Comparison of ENCODE assay signal across 22 cellular contexts in the genomic region with DNA sequence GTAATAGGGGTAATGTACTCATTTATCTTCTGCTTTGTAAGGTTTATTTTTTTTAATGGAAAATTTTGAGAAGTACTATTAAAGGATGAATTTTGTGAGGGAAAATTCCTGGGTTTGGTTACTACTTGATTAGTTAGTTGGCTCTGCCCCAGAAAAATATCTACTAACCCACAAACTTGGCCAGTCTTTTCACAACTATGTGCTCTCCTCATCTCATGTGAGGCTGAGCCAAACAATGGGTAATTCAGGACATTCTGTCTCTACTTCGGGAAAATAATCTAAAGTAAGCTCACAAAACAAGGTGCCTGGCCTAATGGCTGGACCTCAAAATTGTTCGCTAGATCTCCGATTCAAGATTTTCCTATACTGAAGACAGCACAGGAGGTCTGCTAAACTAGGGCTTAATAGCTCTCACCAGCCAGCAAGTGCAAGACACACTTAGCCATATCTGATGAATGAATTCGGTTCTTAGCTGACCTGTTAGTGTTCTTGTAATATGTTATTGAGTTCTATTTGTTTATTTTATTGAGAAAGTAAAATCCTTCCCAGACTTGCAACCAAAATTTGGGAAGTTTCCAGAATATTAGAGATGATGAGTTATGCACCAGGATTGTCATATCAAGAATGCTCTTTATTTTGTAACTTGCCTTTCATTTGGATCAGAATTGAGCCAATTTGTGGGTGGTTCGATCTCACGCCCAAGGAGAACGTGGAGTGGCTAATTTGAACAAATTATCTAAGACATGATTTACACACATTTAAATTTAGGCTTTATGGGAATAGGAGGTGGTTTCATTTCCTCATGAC. TPM values are rescaled to one million over a fixed set of nuclear protein-coding genes. Genes with fewer than 3 reads are reported as not detected.
DNase-seq lines count a peak whose midpoint lies in the region; ATAC-seq and TF ChIP-seq lines count a peak whose summit lies in the region.
"Had no signal": no experiment of that assay in that cellular context is flagged by ENCODE, and none has a peak within 500 bp of the region (broad histone marks: within the 10 kb centered on the region; RNA-seq: fewer than 3 reads in every experiment).

No MANE protein-coding gene starts in this region.

- POLR2A ChIA-PET in BJ (lab: Charles Lee) = no interaction called here

- ATAC-seq in sciatic nerve = peak; percentile 84
- no peak for ATAC-seq in GM21825 (IDR thresholded peaks at IDR 0.05; ENCODE audit: unreplicated experiment)
- ATAC-seq in HG02840 (IDR thresholded peaks at IDR 0.05; ENCODE audit: low FRiP score, unreplicated experiment) = no peak
- ATAC-seq: esophagus mucosa, Panc1 had no signal

- H3K36me3 ChIP-seq in BJ (ENCODE audit: control insufficient read depth, insufficient read depth, low read length) = no peaks in the 10 kb centered on the region
- H3K36me3 ChIP-seq in adipocyte (ENCODE audit: control insufficient read depth, insufficient read depth, low read length, severe bottlenecking) = no peaks in the 10 kb centered on the region
- H3K36me3 ChIP-seq in fibroblast of lung (ENCODE audit: control insufficient read depth, insufficient read depth, low read length) = no peaks in the 10 kb centered on the region

- H3K4me1 ChIP-seq in adipocyte (ENCODE audit: control insufficient read depth, insufficient read depth, low read length) (peaks cover 37% of the 10 kb centered on the region), fibroblast of lung (ENCODE audit: control insufficient read depth, extremely low read depth, insufficient read depth, low read length) (no peaks in the 10 kb centered on the region)

- no peaks in the 10 kb centered on the region for H3K9me3 Mint-ChIP-seq in activated T-helper 2 cell treated with anti-CD3 and anti-CD28 coated beads, Interferon-gamma antibody, Interleukin-2, Interleukin-4, amounts not matched to agents 10 μg/mL and 5 μg/mL and 100 μg/mL, durations not matched to agents 14 hours and 24 hours and 36 hours
- H3K9me3 Mint-ChIP-seq: activated CD4-positive, alpha-beta T cell treated with anti-CD3 and anti-CD28 coated beads, Interleukin-2, amount 10 ng/mL, durations not matched to agents 24 days and 14 days; activated naive CD4-positive, alpha-beta T cell treated with anti-CD3 and anti-CD28 coated beads for 36 hours; mesothelial cell of epicardium had no signal

- H3K9me3 ChIP-seq in adipocyte (ENCODE audit: control insufficient read depth, low read length) = no peaks in the 10 kb centered on the region
- H3K9me3 ChIP-seq in fibroblast of lung (ENCODE audit: control insufficient read depth, insufficient read depth, low read depth, low read length) = no peaks in the 10 kb centered on the region

- no peaks in the 10 kb centered on the region for H3K27me3 Mint-ChIP-seq in activated T-helper 2 cell treated with anti-CD3 and anti-CD28 coated beads, Interferon-gamma antibody, Interleukin-2, Interleukin-4, amounts not matched to agents 10 μg/mL and 5 μg/mL and 100 μg/mL, durations not matched to agents 14 hours and 24 hours and 36 hours (ENCODE audit: low read depth)
- H3K27me3 Mint-ChIP-seq: activated CD4-positive, alpha-beta T cell treated with anti-CD3 and anti-CD28 coated beads, Interleukin-2, amount 10 ng/mL, durations not matched to agents 24 days and 14 days had no signal

- no peaks in the 10 kb centered on the region for H3K36me3 Mint-ChIP-seq in activated T-helper 2 cell treated with anti-CD3 and anti-CD28 coated beads, Interferon-gamma antibody, Interleukin-2, Interleukin-4, amounts not matched to agents 10 μg/mL and 5 μg/mL and 100 μg/mL, durations not matched to agents 14 hours and 24 hours and 36 hours (ENCODE audit: low read depth)
- H3K36me3 Mint-ChIP-seq: mesothelial cell of epicardium had no signal

- no peak overlapping the region for H3K4me2 ChIP-seq in fibroblast of lung (ENCODE audit: extremely low read depth, insufficient read depth, low read length)
- H3K4me2 ChIP-seq: KMS-11 had no signal

- H3K9ac ChIP-seq in adipocyte (ENCODE audit: low read length) (peak overlapping the region; percentile 36), fibroblast of lung (ENCODE audit: insufficient read depth, low read length) (no peak overlapping the region)
- H3K9ac ChIP-seq: KMS-11 had no signal

- H2AFZ ChIP-seq in fibroblast of lung (ENCODE audit: low read length) = no peak overlapping the region

- H3K27me3 ChIP-seq in BJ (ENCODE audit: control insufficient read depth, insufficient read depth, low read length) = no peaks in the 10 kb centered on the region
- H3K27me3 ChIP-seq in adipocyte (replicated peaks; ENCODE audit: control insufficient read depth, insufficient read depth, low read length) = no peaks in the 10 kb centered on the region
- no peaks in the 10 kb centered on the region for H3K27me3 ChIP-seq in fibroblast of lung (ENCODE audit: control insufficient read depth, insufficient read depth, low read length)

- TF ChIP-seq CTCF in BJ (IDR thresholded peaks at IDR 0.05; ENCODE audit: insufficient read depth, low read depth, low read length) = no peak
- TF ChIP-seq CTCF in fibroblast of lung (conservative IDR thresholded peaks at IDR 0.05 in 1 of 2, IDR thresholded peaks at IDR 0.05 in 1 of 2; ENCODE audit: low read depth in 1 of 2, low read length in 2 of 2) = no peak

- H3K79me2 ChIP-seq in fibroblast of lung (ENCODE audit: control insufficient read depth, insufficient read depth, low read length) = no peaks in the 10 kb centered on the region

- no peak overlapping the region for H3K27ac ChIP-seq in fibroblast of lung (ENCODE audit: insufficient read depth, low read length)
- H3K27ac ChIP-seq: KMS-11 had no signal

- H3K4me3 ChIP-seq in BJ (ENCODE audit: low read depth, low read length) (no peak overlapping the region), adipocyte (ENCODE audit: low read length) (peak overlapping the region; percentile 21), fibroblast of lung (replicated peaks in 1 of 4; ENCODE audit: control extremely low read depth in 1 of 4, insufficient read depth in 1 of 4, low read depth in 3 of 4, low read length in 4 of 4) (no peak overlapping the region)

- H3K4me1 Mint-ChIP-seq in activated T-helper 2 cell treated with anti-CD3 and anti-CD28 coated beads, Interferon-gamma antibody, Interleukin-2, Interleukin-4, amounts not matched to agents 10 μg/mL and 5 μg/mL and 100 μg/mL, durations not matched to agents 14 hours and 24 hours and 36 hours (ENCODE audit: low read depth) = no peaks in the 10 kb centered on the region
- H3K4me1 Mint-ChIP-seq: activated CD4-positive, alpha-beta T cell treated with anti-CD3 and anti-CD28 coated beads, Interleukin-2, amount 10 ng/mL, durations not matched to agents 24 days and 14 days had no signal

- intact Hi-C loops in sciatic nerve (cut with DNase I) = no loop called here
- intact Hi-C loops in activated T-helper 2 cell treated with anti-CD3 and anti-CD28 coated beads, Interferon-gamma antibody, Interleukin-2, Interleukin-4, amounts not matched to agents 10 μg/mL and 5 μg/mL and 100 μg/mL, durations not matched to agents 14 hours and 24 hours and 36 hours (cut with micrococcal nuclease) = no loop called here

- CTCF ChIA-PET in BJ (lab: Yijun Ruan, JAX) = no interaction called here

- H3K27ac Mint-ChIP-seq in activated T-helper 2 cell treated with anti-CD3 and anti-CD28 coated beads, Interferon-gamma antibody, Interleukin-2, Interleukin-4, amounts not matched to agents 10 μg/mL and 5 μg/mL and 100 μg/mL, durations not matched to agents 14 hours and 24 hours and 36 hours = no peak overlapping the region
- H3K27ac Mint-ChIP-seq: activated CD4-positive, alpha-beta T cell treated with anti-CD3 and anti-CD28 coated beads, Interleukin-2, amount 10 ng/mL, durations not matched to agents 24 days and 14 days; activated naive CD4-positive, alpha-beta T cell treated with anti-CD3 and anti-CD28 coated beads for 36 hours; mesothelial cell of epicardium had no signal

- peak; percentile 11 for DNase-seq in BJ (ENCODE audit: low read depth)
- peak; percentile 72 for DNase-seq in adipocyte (ENCODE audit: low read depth)
- peak; percentile 62 to 86 for DNase-seq in fibroblast of lung (ENCODE audit: low read depth in 2 of 2)
- no peak for DNase-seq in sciatic nerve (ENCODE audit: low spot score)
- DNase-seq in ureter (ENCODE audit: low spot score) = no peak
- DNase-seq in activated T-helper 2 cell treated with anti-CD3 and anti-CD28 coated beads, Interferon-gamma antibody, Interleukin-2, Interleukin-4, amounts not matched to agents 10 μg/mL and 5 μg/mL and 100 μg/mL, durations not matched to agents 14 hours and 24 hours and 36 hours (ENCODE audit: low spot score) = no peak
- DNase-seq: activated CD4-positive, alpha-beta T cell treated with anti-CD3 and anti-CD28 coated beads, Interleukin-2, amount 10 ng/mL, durations not matched to agents 24 days and 14 days; activated CD8-positive, alpha-beta memory T cell treated with anti-CD3 and anti-CD28 coated beads, Interleukin-2, amount 50 U/mL, for 48 hours; activated naive CD4-positive, alpha-beta T cell treated with anti-CD3 and anti-CD28 coated beads for 36 hours; C1 segment of cervical spinal cord; DMS 273 treated with DMSO at 0.1 percent for 48 hours; hippocampal formation; NCI-H2171 treated with DMSO at 0.1 percent for 48 hours; NCI-H774; stimulated activated CD4-positive, alpha-beta T cell treated with anti-CD3 and anti-CD28 coated beads, Interleukin-4, amount 100 ng/mL, for 24 hours had no signal

- H4K20me1 ChIP-seq in fibroblast of lung (ENCODE audit: control insufficient read depth, extremely low read depth, insufficient read depth, low read length) = no peaks in the 10 kb centered on the region

- no peak overlapping the region for H3K4me3 Mint-ChIP-seq in activated T-helper 2 cell treated with anti-CD3 and anti-CD28 coated beads, Interferon-gamma antibody, Interleukin-2, Interleukin-4, amounts not matched to agents 10 μg/mL and 5 μg/mL and 100 μg/mL, durations not matched to agents 14 hours and 24 hours and 36 hours (ENCODE audit: low read depth)
- H3K4me3 Mint-ChIP-seq: activated CD4-positive, alpha-beta T cell treated with anti-CD3 and anti-CD28 coated beads, Interleukin-2, amount 10 ng/mL, durations not matched to agents 24 days and 14 days; activated naive CD4-positive, alpha-beta T cell treated with anti-CD3 and anti-CD28 coated beads for 36 hours; mesothelial cell of epicardium had no signal

RNA-seq across cellular contexts. Expression of a gene that starts 5.7 kb away (rescaled TPM):
- polyA plus RNA-seq in BJ (2011; rRNA removed) (not detected in 2 replicates), fibroblast of lung (not detected in 2 replicates)
- polyA minus RNA-seq in BJ (2011; rRNA and poly(A)+ RNA removed) = not detected in 2 replicates
- total RNA-seq in fibroblast of lung (under 0.01 TPM in 1 of 2 replicates, not detected in the other), sciatic nerve (10.3 TPM), ureter (not detected)
- not detected in 2 replicates for polyA plus RNA-seq in fibroblast of lung (2012)
- not detected in 2 replicates for polyA minus RNA-seq in fibroblast of lung (ENCODE audit: low replicate concordance)
- total RNA-seq in activated T-helper 2 cell treated with anti-CD3 and anti-CD28 coated beads, Interferon-gamma antibody, Interleukin-2, Interleukin-4, amounts not matched to agents 10 μg/mL and 5 μg/mL and 100 μg/mL, durations not matched to agents 14 hours and 24 hours and 36 hours = not detected in 2 replicates
- total RNA-seq: activated CD4-positive, alpha-beta T cell treated with anti-CD3 and anti-CD28 coated beads, Interleukin-2, amount 10 ng/mL, durations not matched to agents 24 days and 14 days; activated naive CD4-positive, alpha-beta T cell treated with anti-CD3 and anti-CD28 coated beads for 36 hours; esophagus mucosa; H1 had no signal
- polyA plus RNA-seq: H1 had no signal

Comparison
In these comparisons a context has a peak if more than half of its experiments do, and no peak if none do; other contexts are left out.
1. DNase-seq: peak in BJ (single experiment), adipocyte (single experiment) and fibroblast of lung (2 of 2); none in sciatic nerve (single experiment), ureter (single experiment) and activated T-helper 2 cell treated with anti-CD3 and anti-CD28 coated beads, Interferon-gamma antibody, Interleukin-2, Interleukin-4, amounts not matched to agents 10 μg/mL and 5 μg/mL and 100 μg/mL, durations not matched to agents 14 hours and 24 hours and 36 hours (single experiment).
2. RNA of a gene that starts 5.7 kb away (total RNA-seq): 10.3 TPM in sciatic nerve (single experiment); under 0.01 TPM in fibroblast of lung, not detected in ureter (single experiment) and not detected in activated T-helper 2 cell treated with anti-CD3 and anti-CD28 coated beads, Interferon-gamma antibody, Interleukin-2, Interleukin-4, amounts not matched to agents 10 μg/mL and 5 μg/mL and 100 μg/mL, durations not matched to agents 14 hours and 24 hours and 36 hours; every median in the first group is over 10 times any median in the second.